1 cellular context compared by ENCODE assay signal in the genomic region with DNA sequence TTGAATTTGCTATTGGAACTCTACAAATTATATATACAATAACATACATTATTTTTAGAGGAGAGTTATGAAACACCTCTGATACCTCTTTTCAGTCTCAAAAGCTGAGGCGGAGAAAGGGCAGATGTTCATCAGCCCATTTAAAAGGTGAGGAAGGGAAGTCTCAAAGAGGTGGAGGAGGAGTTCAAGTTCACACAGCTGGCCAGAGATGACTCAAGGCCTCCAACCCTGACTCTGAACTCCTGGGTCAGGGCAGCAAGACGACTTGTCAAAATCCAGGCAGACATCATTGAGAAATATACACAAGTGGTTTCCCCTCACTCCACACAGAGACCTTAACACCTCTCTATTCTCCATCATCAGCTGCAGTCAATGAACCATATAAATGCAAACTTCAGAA.
TF ChIP-seq lines count a peak whose summit lies in the region.

No MANE protein-coding gene starts in this region.

TF ChIP-seq in GM23338, 12 proteins besides CTCF, POLR2A, EP300 and RAD21:
- TF ChIP-seq, protein P1, sequence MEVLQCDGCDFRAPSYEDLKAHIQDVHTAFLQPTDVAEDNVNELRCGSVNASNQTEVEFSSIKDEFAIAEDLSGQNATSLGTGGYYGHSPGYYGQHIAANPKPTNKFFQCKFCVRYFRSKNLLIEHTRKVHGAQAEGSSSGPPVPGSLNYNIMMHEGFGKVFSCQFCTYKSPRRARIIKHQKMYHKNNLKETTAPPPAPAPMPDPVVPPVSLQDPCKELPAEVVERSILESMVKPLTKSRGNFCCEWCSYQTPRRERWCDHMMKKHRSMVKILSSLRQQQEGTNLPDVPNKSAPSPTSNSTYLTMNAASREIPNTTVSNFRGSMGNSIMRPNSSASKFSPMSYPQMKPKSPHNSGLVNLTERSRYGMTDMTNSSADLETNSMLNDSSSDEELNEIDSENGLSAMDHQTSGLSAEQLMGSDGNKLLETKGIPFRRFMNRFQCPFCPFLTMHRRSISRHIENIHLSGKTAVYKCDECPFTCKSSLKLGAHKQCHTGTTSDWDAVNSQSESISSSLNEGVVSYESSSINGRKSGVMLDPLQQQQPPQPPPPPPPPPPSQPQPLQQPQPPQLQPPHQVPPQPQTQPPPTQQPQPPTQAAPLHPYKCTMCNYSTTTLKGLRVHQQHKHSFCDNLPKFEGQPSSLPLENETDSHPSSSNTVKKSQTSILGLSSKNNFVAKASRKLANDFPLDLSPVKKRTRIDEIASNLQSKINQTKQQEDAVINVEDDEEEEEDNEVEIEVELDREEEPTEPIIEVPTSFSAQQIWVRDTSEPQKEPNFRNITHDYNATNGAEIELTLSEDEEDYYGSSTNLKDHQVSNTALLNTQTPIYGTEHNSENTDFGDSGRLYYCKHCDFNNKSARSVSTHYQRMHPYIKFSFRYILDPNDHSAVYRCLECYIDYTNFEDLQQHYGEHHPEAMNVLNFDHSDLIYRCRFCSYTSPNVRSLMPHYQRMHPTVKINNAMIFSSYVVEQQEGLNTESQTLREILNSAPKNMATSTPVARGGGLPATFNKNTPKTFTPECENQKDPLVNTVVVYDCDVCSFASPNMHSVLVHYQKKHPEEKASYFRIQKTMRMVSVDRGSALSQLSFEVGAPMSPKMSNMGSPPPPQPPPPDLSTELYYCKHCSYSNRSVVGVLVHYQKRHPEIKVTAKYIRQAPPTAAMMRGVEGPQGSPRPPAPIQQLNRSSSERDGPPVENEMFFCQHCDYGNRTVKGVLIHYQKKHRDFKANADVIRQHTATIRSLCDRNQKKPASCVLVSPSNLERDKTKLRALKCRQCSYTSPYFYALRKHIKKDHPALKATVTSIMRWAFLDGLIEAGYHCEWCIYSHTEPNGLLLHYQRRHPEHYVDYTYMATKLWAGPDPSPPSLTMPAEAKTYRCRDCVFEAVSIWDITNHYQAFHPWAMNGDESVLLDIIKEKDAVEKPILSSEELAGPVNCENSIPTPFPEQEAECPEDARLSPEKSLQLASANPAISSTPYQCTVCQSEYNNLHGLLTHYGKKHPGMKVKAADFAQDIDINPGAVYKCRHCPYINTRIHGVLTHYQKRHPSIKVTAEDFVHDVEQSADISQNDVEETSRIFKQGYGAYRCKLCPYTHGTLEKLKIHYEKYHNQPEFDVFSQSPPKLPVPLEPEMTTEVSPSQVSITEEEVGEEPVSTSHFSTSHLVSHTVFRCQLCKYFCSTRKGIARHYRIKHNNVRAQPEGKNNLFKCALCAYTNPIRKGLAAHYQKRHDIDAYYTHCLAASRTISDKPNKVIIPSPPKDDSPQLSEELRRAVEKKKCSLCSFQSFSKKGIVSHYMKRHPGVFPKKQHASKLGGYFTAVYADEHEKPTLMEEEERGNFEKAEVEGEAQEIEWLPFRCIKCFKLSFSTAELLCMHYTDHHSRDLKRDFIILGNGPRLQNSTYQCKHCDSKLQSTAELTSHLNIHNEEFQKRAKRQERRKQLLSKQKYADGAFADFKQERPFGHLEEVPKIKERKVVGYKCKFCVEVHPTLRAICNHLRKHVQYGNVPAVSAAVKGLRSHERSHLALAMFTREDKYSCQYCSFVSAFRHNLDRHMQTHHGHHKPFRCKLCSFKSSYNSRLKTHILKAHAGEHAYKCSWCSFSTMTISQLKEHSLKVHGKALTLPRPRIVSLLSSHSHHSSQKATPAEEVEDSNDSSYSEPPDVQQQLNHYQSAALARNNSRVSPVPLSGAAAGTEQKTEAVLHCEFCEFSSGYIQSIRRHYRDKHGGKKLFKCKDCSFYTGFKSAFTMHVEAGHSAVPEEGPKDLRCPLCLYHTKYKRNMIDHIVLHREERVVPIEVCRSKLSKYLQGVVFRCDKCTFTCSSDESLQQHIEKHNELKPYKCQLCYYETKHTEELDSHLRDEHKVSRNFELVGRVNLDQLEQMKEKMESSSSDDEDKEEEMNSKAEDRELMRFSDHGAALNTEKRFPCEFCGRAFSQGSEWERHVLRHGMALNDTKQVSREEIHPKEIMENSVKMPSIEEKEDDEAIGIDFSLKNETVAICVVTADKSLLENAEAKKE (CRISPR knock-in tag; IDR thresholded peaks at IDR 0.05), result no peak
